ENCODE assay signal across 25 cellular contexts in the genomic region with DNA sequence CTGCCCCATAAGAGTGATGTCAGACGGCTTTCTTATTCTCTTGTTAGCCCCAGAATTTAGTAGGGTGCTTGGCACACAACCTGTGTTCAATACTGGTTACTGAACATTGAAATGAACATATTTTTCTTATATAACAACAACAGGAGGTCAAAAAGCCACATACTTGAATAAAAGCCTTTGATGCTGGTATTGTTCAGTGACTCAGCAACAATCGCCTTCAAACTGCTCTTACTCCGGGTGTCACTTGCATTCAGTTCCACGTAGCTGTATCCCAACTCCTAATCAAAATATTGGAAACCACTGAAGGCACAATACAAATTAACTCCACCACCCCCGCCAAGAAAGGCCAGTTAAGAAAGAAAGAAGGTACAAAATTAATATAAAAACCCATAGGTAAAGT.
A peak's percentile ranks its signal among the peaks of the same experiment; 100 is the strongest.
DNase-seq lines count a peak whose midpoint lies in the region; ATAC-seq and TF ChIP-seq lines count a peak whose summit lies in the region.
"Had no signal": no experiment of that assay in that cellular context is flagged by ENCODE, and none has a peak within 500 bp of the region (broad histone marks: within the 10 kb centered on the region; RNA-seq: fewer than 3 reads in every experiment).

No MANE protein-coding gene starts in this region.

- H3K27me3 ChIP-seq in GM23338 (ENCODE audit: insufficient read depth) = no peaks in the 10 kb centered on the region
- H3K27me3 ChIP-seq: ascending aorta, BLaER1, pancreas had no signal

- H3K4me1 Mint-ChIP-seq in GM23338 = no peaks in the 10 kb centered on the region
- H3K4me1 Mint-ChIP-seq in activated T-helper 17 cell treated with anti-CD3 and anti-CD28 coated beads, Interleukin-2, amount 50 U/mL, for 72 hours = peaks cover 8% of the 10 kb centered on the region
- peaks cover 31% of the 10 kb centered on the region for H3K4me1 Mint-ChIP-seq in chondrocyte (ENCODE audit: low read depth)
- no peaks in the 10 kb centered on the region for H3K4me1 Mint-ChIP-seq in nephron progenitor cell
- peaks cover 12 to 15% of the 10 kb centered on the region in 2 donors for H3K4me1 Mint-ChIP-seq in immature natural killer cell
- H3K4me1 Mint-ChIP-seq: H9; stimulated activated effector memory CD8-positive, alpha-beta T cell treated with anti-CD3 and anti-CD28 coated beads, Interleukin-12 subunit alpha, Interleukin-12 subunit beta, amount 100 ng/mL, for 72 hours had no signal

- no peak for ATAC-seq in GM23338
- no peak for ATAC-seq in activated T-helper 17 cell treated with anti-CD3 and anti-CD28 coated beads, Interleukin-2, amount 50 U/mL, for 72 hours (replicated peaks)
- no peak for ATAC-seq in GM21737 (IDR thresholded peaks at IDR 0.05; ENCODE audit: unreplicated experiment)
- ATAC-seq: pancreas; right cardiac atrium; stimulated activated effector memory CD8-positive, alpha-beta T cell treated with anti-CD3 and anti-CD28 coated beads, Interleukin-12 subunit alpha, Interleukin-12 subunit beta, amount 100 ng/mL, for 72 hours had no signal

- H3K4me3 Mint-ChIP-seq in GM23338 (no peak overlapping the region), chondrocyte (ENCODE audit: unreplicated experiment) (no peak overlapping the region), nephron progenitor cell (no peak overlapping the region), immature natural killer cell (no peak overlapping the region)
- H3K4me3 Mint-ChIP-seq in activated T-helper 17 cell treated with anti-CD3 and anti-CD28 coated beads, Interleukin-2, amount 50 U/mL, for 72 hours = no peak overlapping the region
- H3K4me3 Mint-ChIP-seq: H9; nephron; stimulated activated effector memory CD8-positive, alpha-beta T cell treated with anti-CD3 and anti-CD28 coated beads, Interleukin-12 subunit alpha, Interleukin-12 subunit beta, amount 100 ng/mL, for 72 hours had no signal

- no peaks in the 10 kb centered on the region for H3K9me3 Mint-ChIP-seq in GM23338
- H3K9me3 Mint-ChIP-seq in activated T-helper 17 cell treated with anti-CD3 and anti-CD28 coated beads, Interleukin-2, amount 50 U/mL, for 72 hours = no peaks in the 10 kb centered on the region
- H3K9me3 Mint-ChIP-seq in chondrocyte (ENCODE audit: low read depth) = no peaks in the 10 kb centered on the region
- no peaks in the 10 kb centered on the region for H3K9me3 Mint-ChIP-seq in nephron progenitor cell
- H3K9me3 Mint-ChIP-seq in immature natural killer cell = no peaks in the 10 kb centered on the region
- H3K9me3 Mint-ChIP-seq: H9; nephron; stimulated activated effector memory CD8-positive, alpha-beta T cell treated with anti-CD3 and anti-CD28 coated beads, Interleukin-12 subunit alpha, Interleukin-12 subunit beta, amount 100 ng/mL, for 72 hours had no signal

- no peaks in the 10 kb centered on the region; the same call in 1 of the 2 replicates for H3K79me2 ChIP-seq in GM23338 (replicated peaks; ENCODE audit: insufficient read depth)

- peaks cover 13% of the 10 kb centered on the region; the same call in 1 of the 2 replicates for H4K20me1 ChIP-seq in GM23338 (replicated peaks; ENCODE audit: insufficient read depth)
- H4K20me1 ChIP-seq: BLaER1 had no signal

- peak overlapping the region; percentile 68; the same call in 1 of the 2 replicates for H3K27ac Mint-ChIP-seq in GM23338
- H3K27ac Mint-ChIP-seq in activated T-helper 17 cell treated with anti-CD3 and anti-CD28 coated beads, Interleukin-2, amount 50 U/mL, for 72 hours = peak overlapping the region; percentile 33
- H3K27ac Mint-ChIP-seq in chondrocyte (ENCODE audit: unreplicated experiment) = peak overlapping the region; percentile 74
- peak overlapping the region; percentile 43 for H3K27ac Mint-ChIP-seq in nephron progenitor cell
- H3K27ac Mint-ChIP-seq in immature natural killer cell = no peak overlapping the region
- H3K27ac Mint-ChIP-seq: H9; stimulated activated effector memory CD8-positive, alpha-beta T cell treated with anti-CD3 and anti-CD28 coated beads, Interleukin-12 subunit alpha, Interleukin-12 subunit beta, amount 100 ng/mL, for 72 hours had no signal

- no peak overlapping the region for H3K4me3 ChIP-seq in GM23338
- H3K4me3 ChIP-seq: ascending aorta, BLaER1, pancreas, SK-N-MC had no signal

- TF ChIP-seq CTCF in GM23338 (conservative IDR thresholded peaks at IDR 0.05; ENCODE audit: low read depth in 2 of 2) (no peak), chondrocyte (IDR thresholded peaks at IDR 0.05) (no peak), nephron progenitor cell (IDR thresholded peaks at IDR 0.05) (no peak)

- H3K27me3 Mint-ChIP-seq in GM23338 (ENCODE audit: insufficient read depth, low read depth, poor library complexity) (no peaks in the 10 kb centered on the region), chondrocyte (ENCODE audit: low read depth) (no peaks in the 10 kb centered on the region), nephron progenitor cell (ENCODE audit: low read depth, poor library complexity) (no peaks in the 10 kb centered on the region), immature natural killer cell (ENCODE audit: low read depth in 3 of 3) (peaks cover 0 to 5% (median 0%) of the 10 kb centered on the region in 3 donors)
- H3K27me3 Mint-ChIP-seq in activated T-helper 17 cell treated with anti-CD3 and anti-CD28 coated beads, Interleukin-2, amount 50 U/mL, for 72 hours = no peaks in the 10 kb centered on the region

- H3K36me3 ChIP-seq in GM23338 (ENCODE audit: insufficient read depth) = peaks cover 40% of the 10 kb centered on the region

- no peaks in the 10 kb centered on the region for H3K9me2 ChIP-seq in GM23338 (ENCODE audit: insufficient read depth)

- H3K36me3 Mint-ChIP-seq in GM23338 (ENCODE audit: low read depth) (peaks cover 70% of the 10 kb centered on the region), chondrocyte (ENCODE audit: low read depth) (peaks cover 31% of the 10 kb centered on the region), nephron progenitor cell (ENCODE audit: low read depth) (peaks cover 79% of the 10 kb centered on the region), immature natural killer cell (peaks cover 10 to 54% (median 47%) of the 10 kb centered on the region in 3 donors)
- H3K36me3 Mint-ChIP-seq in activated T-helper 17 cell treated with anti-CD3 and anti-CD28 coated beads, Interleukin-2, amount 50 U/mL, for 72 hours (ENCODE audit: low read depth) = peaks cover 96% of the 10 kb centered on the region

- H3F3A ChIP-seq in GM23338 (replicated peaks; ENCODE audit: low read depth) = 0 out of 2 replicates have a peak, but pooled peaks cover 2% of the 10 kb centered on the region

- no peak overlapping the region for H3K4me2 ChIP-seq in GM23338
- H3K4me2 ChIP-seq: BLaER1 had no signal

- no peak overlapping the region for H2AFZ ChIP-seq in GM23338

- H3K4me1 ChIP-seq in GM23338 (ENCODE audit: insufficient read depth) = no peaks in the 10 kb centered on the region
- H3K4me1 ChIP-seq: ascending aorta, BLaER1 had no signal

- DNase-seq in GM23338 (ENCODE audit: low spot score) (no peak), chondrocyte (ENCODE audit: low spot score) (no peak), nephron progenitor cell (no peak), middle frontal gyrus (ENCODE audit: extremely low spot score, low spot score) (no peak), immature natural killer cell (no peak)
- DNase-seq in activated effector memory CD4-positive, alpha-beta T cell treated with anti-CD3 and anti-CD28 coated beads, Interleukin-2, amount 50 U/mL, for 16 hours = no peak
- DNase-seq: activated CD4-positive, alpha-beta T cell treated with anti-CD3 and anti-CD28 coated beads for 48 hours; activated naive CD4-positive, alpha-beta T cell treated with anti-CD3 and anti-CD28 coated beads, Interleukin-2, amount 50 U/mL, for 16 hours; cerebellar nuclear complex; DMS53; glutamatergic neuron; H9; NCI-H1436; NCI-H2081 treated with DMSO at 0.1 percent for 48 hours; pancreas; right cardiac atrium; stimulated activated CD4-positive, alpha-beta T cell treated with anti-CD3 and anti-CD28 coated beads, Interleukin-12 subunit alpha, Interleukin-12 subunit beta, amount 100 ng/mL, for 4 hours; stimulated activated CD4-positive, alpha-beta T cell treated with anti-CD3 and anti-CD28 coated beads, Interleukin-4, amount 100 ng/mL, for 1 hour had no signal

- H3K27ac ChIP-seq in GM23338 (ENCODE audit: low read depth) = no peak overlapping the region
- H3K27ac ChIP-seq: ascending aorta, BLaER1, pancreas had no signal

TF ChIP-seq in GM23338, 12 proteins besides CTCF, POLR2A, EP300 and RAD21:
- TF ChIP-seq JUNB (IDR thresholded peaks at IDR 0.05; ENCODE audit: unreplicated experiment) = no peak

Comparison
In these comparisons a context has a peak if more than half of its experiments do, and no peak if none do; other contexts are left out.
1. H3K27ac Mint-ChIP-seq: peak in GM23338 (single experiment), activated T-helper 17 cell treated with anti-CD3 and anti-CD28 coated beads, Interleukin-2, amount 50 U/mL, for 72 hours (single experiment), chondrocyte (single experiment) and nephron progenitor cell (single experiment); none in immature natural killer cell (0 of 6).